Comparison of ENCODE assay signal across 25 cellular contexts in the genomic region with DNA sequence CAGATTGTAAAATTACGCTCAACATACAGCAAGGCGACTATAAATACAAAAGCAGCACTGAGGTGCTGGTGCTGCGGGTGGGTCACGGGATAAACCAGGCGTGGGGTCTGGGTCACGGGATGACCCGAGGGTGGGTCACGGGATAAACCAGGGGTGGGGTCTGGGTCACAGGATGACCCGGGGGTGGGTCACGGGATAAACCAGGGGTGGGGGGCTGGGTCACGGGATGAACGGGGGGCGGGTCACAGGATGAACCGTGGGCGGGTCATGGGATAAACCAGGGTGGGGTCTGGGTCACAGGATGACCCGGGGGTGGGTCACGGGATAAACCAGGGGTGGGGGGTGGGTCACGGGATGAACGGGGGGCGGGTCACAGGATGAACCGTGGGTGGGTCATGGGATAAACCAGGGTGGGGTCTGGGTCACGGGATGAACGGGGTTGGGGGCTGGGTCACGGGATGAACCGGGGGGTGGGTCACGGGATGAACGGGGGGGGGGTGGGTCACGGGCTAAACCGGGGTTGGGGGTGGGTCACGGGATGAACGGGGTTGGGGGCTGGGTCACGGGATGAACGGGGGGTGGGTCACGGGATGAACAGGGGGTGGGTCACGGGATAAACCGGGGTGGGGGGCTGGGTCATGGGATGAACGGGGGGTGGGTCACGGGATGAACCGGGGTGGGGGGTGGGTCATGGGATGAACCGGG. TPM values are rescaled to one million over a fixed set of nuclear protein-coding genes. Genes with fewer than 3 reads are reported as not detected.
A peak's percentile ranks its signal among the peaks of the same experiment; 100 is the strongest.
DNase-seq lines count a peak whose midpoint lies in the region; ATAC-seq, FAIRE-seq and TF ChIP-seq lines count a peak whose summit lies in the region.
"Had no signal": no experiment of that assay in that cellular context is flagged by ENCODE, and none has a peak within 500 bp of the region (broad histone marks: within the 10 kb centered on the region; RNA-seq: fewer than 3 reads in every experiment).

No MANE protein-coding gene starts in this region.

- WGBS in A549 (ENCODE audit: missing lambda C conversion rate), result 4% methylated on average over 7 of the region's 40 CpGs

- ATAC-seq in A549 (peak; percentile 21 to 47), sciatic nerve (no peak), HG03439 (IDR thresholded peaks at IDR 0.05; ENCODE audit: unreplicated experiment) (no peak)

- H3K4me1 ChIP-seq in A549, result peaks cover 21% of the 10 kb centered on the region; the same call in 2 of the 3 replicates
- H3K4me1 ChIP-seq: BLaER1 treated with 17β-estradiol and CSF1 and Interleukin-3, amounts not matched to agents 10 nM and 100 nM; esophagus muscularis mucosa; uterus had no signal

- H3K4me2 ChIP-seq in A549, result peak overlapping the region; percentile 75
- H3K4me2 ChIP-seq: BLaER1 treated with 17β-estradiol and CSF1 and Interleukin-3, amounts not matched to agents 10 nM and 100 nM had no signal

- DNase-seq in A549 (ENCODE audit: low read depth in 1 of 2, low spot score in 1 of 2), result no peak
- DNase-seq in H7, result peak; percentile 54
- DNase-seq in ecto neural progenitor cell (ENCODE audit: low spot score), result peak; percentile 23
- DNase-seq in sciatic nerve (ENCODE audit: low spot score), result peak; percentile 48
- no peak for DNase-seq in NCI-H2227 (lab: John Stamatoyannopoulos, UW; ENCODE audit: unreplicated experiment)
- DNase-seq in activated effector memory CD4-positive, alpha-beta T cell treated with Interleukin-2 at 50 U/mL for 16 hours, result no peak
- DNase-seq: activated CD4-positive, alpha-beta T cell treated with anti-CD3 and anti-CD28 coated beads for 48 hours; activated naive CD4-positive, alpha-beta T cell; caudate nucleus; naive B cell; NCI-H1417; NCI-H2029; NCI-H526; NK-92 treated with Interleukin-12 subunit alpha and Interleukin-12 subunit beta, amount 100 ng/mL, for 24 hours; SIG-M5; stimulated activated naive CD4-positive, alpha-beta T cell treated with Interleukin-2 at 50 U/mL for 16 hours; uterus had no signal

- TF ChIP-seq RAD21 in A549 (conservative IDR thresholded peaks at IDR 0.05 in 1 of 2, IDR thresholded peaks at IDR 0.05 in 1 of 2), result no peak

- peak overlapping the region in 1 of 2 experiments; percentile 69; a peak in 2 of 6 replicates for H3K27ac ChIP-seq in A549
- H3K27ac ChIP-seq: BLaER1 treated with 17β-estradiol and CSF1 and Interleukin-3, amounts not matched to agents 10 nM and 100 nM; esophagus muscularis mucosa; thoracic aorta; uterus had no signal

- H3K27me3 ChIP-seq in H7 (ENCODE audit: control insufficient read depth, insufficient read depth, low read length), result no peaks in the 10 kb centered on the region; the same call in 1 of the 2 replicates
- H3K27me3 ChIP-seq: uterus had no signal

- POLR2A ChIA-PET in A549 (lab: Yijun Ruan, JAX), result no interaction called here

- no peak for TF ChIP-seq EP300 in A549 (IDR thresholded peaks at IDR 0.05)

- TF ChIP-seq POLR2A in A549 (IDR thresholded peaks at IDR 0.05; ENCODE audit: low read length), result no peak

- peak overlapping the region; percentile 23 for H3K4me3 ChIP-seq in A549
- no peak overlapping the region for H3K4me3 ChIP-seq in H7 (ENCODE audit: insufficient read depth, low read depth, low read length)
- H3K4me3 ChIP-seq: BLaER1 treated with 17β-estradiol and CSF1 and Interleukin-3, amounts not matched to agents 10 nM and 100 nM; esophagus muscularis mucosa; thoracic aorta; uterus had no signal

- H3K9me3 ChIP-seq in A549, result peaks cover 3% of the 10 kb centered on the region; the same call in 1 of the 3 replicates
- H3K9me3 ChIP-seq: uterus had no signal

- CTCF ChIA-PET in A549 (lab: Yijun Ruan, JAX), result no interaction called here

- no peaks in the 10 kb centered on the region for H3K36me3 ChIP-seq in H7 (replicated peaks; ENCODE audit: control insufficient read depth, insufficient read depth, low read length)
- H3K36me3 ChIP-seq: BLaER1 treated with 17β-estradiol and CSF1 and Interleukin-3, amounts not matched to agents 10 nM and 100 nM; esophagus muscularis mucosa; thoracic aorta; uterus had no signal

- TF ChIP-seq CTCF in A549 (IDR thresholded peaks at IDR 0.05), result no peak

- intact Hi-C loops in sciatic nerve (cut with DNase I), result no loop called here

- no peak for FAIRE-seq in A549 (lab: Jason Lieb, UNC)
- FAIRE-seq: GM12891, H54, RCC 7860, small intestine had no signal

TF ChIP-seq in A549, 52 proteins besides CTCF, POLR2A, EP300 and RAD21:
- TF ChIP-seq ZSCAN20 (CRISPR knock-in tag; IDR thresholded peaks at IDR 0.05) (no peak), BHLHE40 (IDR thresholded peaks at IDR 0.05; ENCODE audit: low read depth, low read length) (no peak), RARB (CRISPR knock-in tag; IDR thresholded peaks at IDR 0.05) (no peak), CBX8 (IDR thresholded peaks at IDR 0.05) (no peak), CHD4 (IDR thresholded peaks at IDR 0.05; ENCODE audit: borderline replicate concordance) (no peak), MAFK (IDR thresholded peaks at IDR 0.05; ENCODE audit: partially characterized antibody) (no peak), ESRRA (IDR thresholded peaks at IDR 0.05; ENCODE audit: borderline replicate concordance, low read length) (no peak), CHD2 (IDR thresholded peaks at IDR 0.05; ENCODE audit: low read length, partially characterized antibody) (no peak), RNF2 (IDR thresholded peaks at IDR 0.05; ENCODE audit: borderline replicate concordance, low read depth) (no peak), NFE2L2 (conservative IDR thresholded peaks at IDR 0.05; ENCODE audit: low read length) (no peak), MYC (IDR thresholded peaks at IDR 0.05; ENCODE audit: borderline replicate concordance, low read length) (no peak)
- TF ChIP-seq, protein P1, sequence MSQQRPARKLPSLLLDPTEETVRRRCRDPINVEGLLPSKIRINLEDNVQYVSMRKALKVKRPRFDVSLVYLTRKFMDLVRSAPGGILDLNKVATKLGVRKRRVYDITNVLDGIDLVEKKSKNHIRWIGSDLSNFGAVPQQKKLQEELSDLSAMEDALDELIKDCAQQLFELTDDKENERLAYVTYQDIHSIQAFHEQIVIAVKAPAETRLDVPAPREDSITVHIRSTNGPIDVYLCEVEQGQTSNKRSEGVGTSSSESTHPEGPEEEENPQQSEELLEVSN (IDR thresholded peaks at IDR 0.05; ENCODE audit: borderline replicate concordance, low read depth), result no peak
- TF ChIP-seq, protein P2, sequence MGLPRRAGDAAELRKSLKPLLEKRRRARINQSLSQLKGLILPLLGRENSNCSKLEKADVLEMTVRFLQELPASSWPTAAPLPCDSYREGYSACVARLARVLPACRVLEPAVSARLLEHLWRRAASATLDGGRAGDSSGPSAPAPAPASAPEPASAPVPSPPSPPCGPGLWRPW (IDR thresholded peaks at IDR 0.05), result no peak

RNA-seq across cellular contexts. Expression of gene SLC9A3, which starts 30.2 kb away (rescaled TPM):
- 1.3 and 1.5 TPM in 2 replicates for polyA plus RNA-seq in A549 (2011; rRNA removed)
- polyA plus RNA-seq in A549 (2012; cell fraction: cytosol; rRNA removed), result 1.5 and 2.7 TPM in 2 replicates
- 2.2 TPM in 2 replicates for polyA plus RNA-seq in A549 (2012; cell fraction: nucleus; rRNA removed)
- polyA plus RNA-seq in A549 (2017; fragmentation: RNase III; extraction: RNeasy Plus Mini Kit Qiagen cat#74134 plus additional on column Dnase treatment), result 1.3 TPM in 3 replicates
- polyA minus RNA-seq in A549 (2011; rRNA and poly(A)+ RNA removed), result 0.17 and 0.34 TPM in 2 replicates
- 1.8 and 3.3 TPM in 2 replicates for total RNA-seq in H7 (2014; rRNA removed; shearing (Covaris generic))
- 12.3 TPM for total RNA-seq in sciatic nerve

RNA-seq across cellular contexts. Expression of gene CEP72, which starts 57.7 kb away (rescaled TPM):
- polyA plus RNA-seq in A549 (2011; rRNA removed) (10.5 and 11.1 TPM in 2 replicates), A549 (2017; fragmentation: RNase III; extraction: RNeasy Plus Mini Kit Qiagen cat#74134 plus additional on column Dnase treatment) (10.6 to 10.8 TPM (median 10.8 TPM) in 3 replicates)
- polyA plus RNA-seq in A549 (2012; cell fraction: cytosol; rRNA removed), result 18.5 and 18.8 TPM in 2 replicates
- 31.0 and 35.4 TPM in 2 replicates for polyA plus RNA-seq in A549 (2012; cell fraction: nucleus; rRNA removed)
- polyA minus RNA-seq in A549 (2011; rRNA and poly(A)+ RNA removed), result 16.0 and 18.1 TPM in 2 replicates
- total RNA-seq in H7 (2014; rRNA removed; shearing (Covaris generic)), result 12.6 and 20.7 TPM in 2 replicates
- total RNA-seq in sciatic nerve, result 7.5 TPM

Comparison
In these comparisons a context has a peak if more than half of its experiments do, and no peak if none do; other contexts are left out.
1. ATAC-seq: peak in A549 (2 of 2); none in sciatic nerve (single experiment) and HG03439 (single experiment).
2. DNase-seq: peak in H7 (single experiment), ecto neural progenitor cell (single experiment) and sciatic nerve (single experiment); none in A549 (0 of 2), NCI-H2227 (single experiment) and activated effector memory CD4-positive, alpha-beta T cell treated with Interleukin-2 at 50 U/mL for 16 hours (single experiment).